ENCODE assay signal across 8 cellular contexts in genomic region chr1:108692724-108693655, GRCh38. TPM values are rescaled to one million over a fixed set of nuclear protein-coding genes. Genes with fewer than 3 reads are reported as not detected.
DNase-seq lines count a peak whose midpoint lies in the region; ATAC-seq and TF ChIP-seq lines count a peak whose summit lies in the region.

No MANE protein-coding gene starts in this region.

- peak overlapping the region; percentile 100 for H3K4me3 Mint-ChIP-seq in neural crest cell

- H3K9ac ChIP-seq in NT2/D1 (ENCODE audit: insufficient read length, low read depth) = peak overlapping the region; percentile 88

- H3K4me3 ChIP-seq in HL-60 (replicated peaks; ENCODE audit: insufficient read depth, low read length) (peak overlapping the region; percentile 88), NT2/D1 (ENCODE audit: insufficient read length, low read depth) (peak overlapping the region; percentile 85), suprapubic skin (peak overlapping the region; percentile 84)

- TF ChIP-seq EP300 in suprapubic skin (IDR thresholded peaks at IDR 0.05) = no peak

- no peaks in the 10 kb centered on the region for H3K9me3 ChIP-seq in NT2/D1 (ENCODE audit: insufficient read depth, low read length)
- H3K9me3 ChIP-seq in suprapubic skin = no peaks in the 10 kb centered on the region

- peak overlapping the region; percentile 99 for H3K27ac Mint-ChIP-seq in neural crest cell (ENCODE audit: unreplicated experiment)

- H3K36me3 ChIP-seq in NT2/D1 (ENCODE audit: insufficient read depth, insufficient read length, low read length) = peaks cover 43% of the 10 kb centered on the region
- H3K36me3 ChIP-seq in suprapubic skin = peaks cover 15% of the 10 kb centered on the region

- H3K4me1 ChIP-seq in NT2/D1 (ENCODE audit: insufficient read depth, insufficient read length) (no peaks in the 10 kb centered on the region), suprapubic skin (peaks cover 36% of the 10 kb centered on the region)

- peaks cover 10% of the 10 kb centered on the region for H3K36me3 Mint-ChIP-seq in neural crest cell (ENCODE audit: low read depth)

- H3K27me3 Mint-ChIP-seq in neural crest cell (ENCODE audit: low read depth) = peaks cover 14% of the 10 kb centered on the region

- peak; percentile 50 for ATAC-seq in GM19463 (IDR thresholded peaks at IDR 0.05; ENCODE audit: unreplicated experiment)

- 1% methylated on average over 36 of the region's 36 CpGs for WGBS in suprapubic skin

- no peaks in the 10 kb centered on the region for H3K9me3 Mint-ChIP-seq in neural crest cell

- H3K4me1 Mint-ChIP-seq in neural crest cell = peaks cover 35% of the 10 kb centered on the region

- H3K27ac ChIP-seq in HL-60 (replicated peaks) = peak overlapping the region; percentile 96
- peak overlapping the region; percentile 98 for H3K27ac ChIP-seq in suprapubic skin

- TF ChIP-seq POLR2A in suprapubic skin (IDR thresholded peaks at IDR 0.05) = no peak

- H3K27me3 ChIP-seq in HL-60 (ENCODE audit: insufficient read depth, poor library complexity, severe bottlenecking) = no peaks in the 10 kb centered on the region
- no peaks in the 10 kb centered on the region for H3K27me3 ChIP-seq in NT2/D1 (ENCODE audit: insufficient read depth, insufficient read length)
- no peaks in the 10 kb centered on the region for H3K27me3 ChIP-seq in suprapubic skin

- DNase-seq in COLO668 (lab: John Stamatoyannopoulos, UW; ENCODE audit: unreplicated experiment) = peak; percentile 61
- peak in 1 of 2 experiments; percentile 67 for DNase-seq in HL-60 (ENCODE audit: low read depth in 1 of 2, low spot score in 1 of 2)
- peak; percentile 56 for DNase-seq in NT2/D1 (ENCODE audit: low read depth, low spot score)
- peak; percentile 63 for DNase-seq in activated T-helper 1 cell treated with Interleukin-2 at 50 U/mL for 16 hours (ENCODE audit: low read depth)
- DNase-seq in fibroblast of gingiva (ENCODE audit: low read depth) = peak; percentile 72
- no peak for DNase-seq in neural crest cell (ENCODE audit: low read depth, low spot score)
- DNase-seq in suprapubic skin (ENCODE audit: low spot score in 2 of 2) = peak in 1 of 2 donors; percentile 74

- TF ChIP-seq CTCF in HL-60 (IDR thresholded peaks at IDR 0.05; ENCODE audit: insufficient read depth, low read length) (no peak), neural crest cell (conservative IDR thresholded peaks at IDR 0.05) (peak; percentile 48), suprapubic skin (IDR thresholded peaks at IDR 0.05) (no peak)

RNA-seq across cellular contexts. Expression of gene PRPF38B, which starts 0.9 kb away (rescaled TPM):
- total RNA-seq in neural crest cell (55.2 and 58.5 TPM in 2 replicates), suprapubic skin (10 to 100 TPM; 17.5 to 58.4 (median 25.4) TPM)

RNA-seq across cellular contexts. Expression of gene FNDC7, which starts 19.7 kb away (rescaled TPM):
- total RNA-seq in neural crest cell (not detected in 2 replicates), suprapubic skin (under 1 TPM in 1 of 4 donors, not detected in 3; 0.24 TPM)

RNA-seq across cellular contexts. Expression of gene HENMT1, which starts 32.1 kb away (rescaled TPM):
- total RNA-seq in neural crest cell (8.0 and 9.0 TPM in 2 replicates), suprapubic skin (1 to 10 TPM; 1.8 to 4.6 (median 2.4) TPM)

RNA-seq across cellular contexts. Expression of gene STXBP3, which starts 53.5 kb away (rescaled TPM):
- total RNA-seq in neural crest cell (31.5 and 32.2 TPM in 2 replicates), suprapubic skin (100 to 1,000 TPM in 1 of 4 donors, 10 to 100 TPM in 3; 48.8 to 137 (median 66.3) TPM)
